Comparison of ENCODE assay signal across 1 cellular context in the genomic region with DNA sequence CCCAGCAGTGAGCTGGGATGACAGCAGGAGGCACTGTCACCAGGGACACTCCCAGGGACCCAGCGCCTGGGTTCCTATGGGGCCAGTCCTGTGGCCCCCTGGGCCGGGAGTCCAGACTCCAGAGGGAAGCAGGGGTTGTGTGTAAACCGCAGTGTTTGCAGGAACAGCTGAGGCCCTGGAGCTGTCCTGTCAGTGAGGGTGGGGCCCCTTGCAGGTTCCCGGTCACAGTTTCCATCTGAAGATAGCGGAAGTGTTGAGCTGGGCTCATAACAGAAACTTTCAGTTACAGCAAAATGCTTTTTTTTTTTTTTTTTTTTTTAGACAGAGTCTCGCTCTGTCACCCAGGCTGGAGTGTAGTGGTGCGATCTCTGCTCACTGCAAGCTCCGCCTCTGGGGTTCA.
TF ChIP-seq lines count a peak whose summit lies in the region.

No MANE protein-coding gene starts in this region.

TF ChIP-seq in GM12878, 131 proteins besides CTCF, POLR2A, EP300 and RAD21:
- TF ChIP-seq ZNF384 (IDR thresholded peaks at IDR 0.05; ENCODE audit: borderline replicate concordance, low read depth, low read length): peak; percentile 53; the same call in 1 of the 2 replicates
- TF ChIP-seq, protein P1, sequence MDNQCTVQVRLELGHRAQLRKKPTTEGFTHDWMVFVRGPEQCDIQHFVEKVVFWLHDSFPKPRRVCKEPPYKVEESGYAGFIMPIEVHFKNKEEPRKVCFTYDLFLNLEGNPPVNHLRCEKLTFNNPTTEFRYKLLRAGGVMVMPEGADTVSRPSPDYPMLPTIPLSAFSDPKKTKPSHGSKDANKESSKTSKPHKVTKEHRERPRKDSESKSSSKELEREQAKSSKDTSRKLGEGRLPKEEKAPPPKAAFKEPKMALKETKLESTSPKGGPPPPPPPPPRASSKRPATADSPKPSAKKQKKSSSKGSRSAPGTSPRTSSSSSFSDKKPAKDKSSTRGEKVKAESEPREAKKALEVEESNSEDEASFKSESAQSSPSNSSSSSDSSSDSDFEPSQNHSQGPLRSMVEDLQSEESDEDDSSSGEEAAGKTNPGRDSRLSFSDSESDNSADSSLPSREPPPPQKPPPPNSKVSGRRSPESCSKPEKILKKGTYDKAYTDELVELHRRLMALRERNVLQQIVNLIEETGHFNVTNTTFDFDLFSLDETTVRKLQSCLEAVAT (IDR thresholded peaks at IDR 0.05): no peak
- peak; percentile 37; the same call in 1 of the 2 replicates for TF ChIP-seq RUNX3 (IDR thresholded peaks at IDR 0.05; ENCODE audit: low read length)
- no peak for TF ChIP-seq YY1 (IDR thresholded peaks at IDR 0.05; ENCODE audit: low read depth, low read length)
- TF ChIP-seq GABPA (IDR thresholded peaks at IDR 0.05; ENCODE audit: low read depth): no peak
- 0 out of 2 replicates have a peak, but pooled peaks have one; percentile 17 for TF ChIP-seq SPI1 (IDR thresholded peaks at IDR 0.05; ENCODE audit: borderline replicate concordance, insufficient read depth, low read depth, low read length)
- TF ChIP-seq TCF3 (IDR thresholded peaks at IDR 0.05; ENCODE audit: borderline replicate concordance, insufficient read depth, low read depth, low read length): no peak
- TF ChIP-seq, protein P2, sequence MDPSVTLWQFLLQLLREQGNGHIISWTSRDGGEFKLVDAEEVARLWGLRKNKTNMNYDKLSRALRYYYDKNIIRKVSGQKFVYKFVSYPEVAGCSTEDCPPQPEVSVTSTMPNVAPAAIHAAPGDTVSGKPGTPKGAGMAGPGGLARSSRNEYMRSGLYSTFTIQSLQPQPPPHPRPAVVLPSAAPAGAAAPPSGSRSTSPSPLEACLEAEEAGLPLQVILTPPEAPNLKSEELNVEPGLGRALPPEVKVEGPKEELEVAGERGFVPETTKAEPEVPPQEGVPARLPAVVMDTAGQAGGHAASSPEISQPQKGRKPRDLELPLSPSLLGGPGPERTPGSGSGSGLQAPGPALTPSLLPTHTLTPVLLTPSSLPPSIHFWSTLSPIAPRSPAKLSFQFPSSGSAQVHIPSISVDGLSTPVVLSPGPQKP (IDR thresholded peaks at IDR 0.05; ENCODE audit: low read depth, low read length): no peak
- no peak for TF ChIP-seq CHD1 (IDR thresholded peaks at IDR 0.05; ENCODE audit: low read depth, low read length)
- 0 out of 2 replicates have a peak, but pooled peaks have one; percentile 21 for TF ChIP-seq EED (IDR thresholded peaks at IDR 0.05; ENCODE audit: low read depth)
TF ChIP-seq in GM12878: peak in this region for 4.
